Comparison of ENCODE assay signal across 1 cellular context in the genomic region with DNA sequence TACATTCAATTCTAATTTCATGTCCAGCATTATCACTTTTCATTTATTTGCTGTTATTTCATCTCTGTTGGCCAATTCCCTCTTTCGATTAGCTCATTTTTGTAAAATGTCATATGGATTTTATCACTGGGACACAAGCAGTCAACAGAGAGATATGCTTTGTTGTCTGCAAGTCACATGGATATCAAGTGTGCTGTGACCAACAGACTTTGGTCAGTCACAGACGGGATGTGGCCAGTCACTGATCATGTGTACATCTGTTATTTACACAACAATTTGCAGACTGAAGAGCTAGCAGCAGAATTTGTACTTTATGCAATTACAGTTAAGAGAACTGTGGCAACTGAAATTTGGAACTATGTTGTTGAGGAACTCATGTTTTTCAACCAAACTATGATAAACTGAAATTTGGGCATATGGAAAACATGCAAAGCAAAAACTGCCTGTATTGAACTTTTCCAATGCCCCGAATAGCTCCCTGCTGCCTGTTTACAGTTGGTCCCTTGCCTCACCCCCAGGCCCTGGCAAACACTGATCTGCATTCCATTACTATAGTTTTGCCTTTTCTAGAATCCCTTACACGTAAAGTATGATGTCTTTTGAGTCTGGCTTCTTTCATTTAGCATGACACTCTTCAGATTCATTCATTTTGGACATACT.
TF ChIP-seq lines count a peak whose summit lies in the region.

No MANE protein-coding gene starts in this region.

TF ChIP-seq in HepG2, 621 proteins besides CTCF, POLR2A, EP300 and RAD21 (continued from another document and continues in another):
- no peak for TF ChIP-seq MXD1 (CRISPR knock-in tag; IDR thresholded peaks at IDR 0.05)
- no peak for TF ChIP-seq MBNL3 (CRISPR knock-in tag; conservative IDR thresholded peaks at IDR 0.05)
- TF ChIP-seq HDAC1 (CRISPR knock-in tag; IDR thresholded peaks at IDR 0.05): no peak; the same call in 1 of the 2 replicates
- TF ChIP-seq SIX1 (CRISPR knock-in tag; IDR thresholded peaks at IDR 0.05; ENCODE audit: borderline replicate concordance): no peak; the same call in 1 of the 2 replicates
- TF ChIP-seq ZNF703 (CRISPR knock-in tag; IDR thresholded peaks at IDR 0.05; ENCODE audit: borderline replicate concordance): no peak
- no peak for TF ChIP-seq BORCS8-MEF2B (CRISPR knock-in tag; IDR thresholded peaks at IDR 0.05)
- TF ChIP-seq, protein P1, sequence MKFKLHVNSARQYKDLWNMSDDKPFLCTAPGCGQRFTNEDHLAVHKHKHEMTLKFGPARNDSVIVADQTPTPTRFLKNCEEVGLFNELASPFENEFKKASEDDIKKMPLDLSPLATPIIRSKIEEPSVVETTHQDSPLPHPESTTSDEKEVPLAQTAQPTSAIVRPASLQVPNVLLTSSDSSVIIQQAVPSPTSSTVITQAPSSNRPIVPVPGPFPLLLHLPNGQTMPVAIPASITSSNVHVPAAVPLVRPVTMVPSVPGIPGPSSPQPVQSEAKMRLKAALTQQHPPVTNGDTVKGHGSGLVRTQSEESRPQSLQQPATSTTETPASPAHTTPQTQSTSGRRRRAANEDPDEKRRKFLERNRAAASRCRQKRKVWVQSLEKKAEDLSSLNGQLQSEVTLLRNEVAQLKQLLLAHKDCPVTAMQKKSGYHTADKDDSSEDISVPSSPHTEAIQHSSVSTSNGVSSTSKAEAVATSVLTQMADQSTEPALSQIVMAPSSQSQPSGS (CRISPR knock-in tag; IDR thresholded peaks at IDR 0.05): peak; percentile 68; the same call in 1 of the 2 replicates
- no peak for TF ChIP-seq ZMAT5 (CRISPR knock-in tag; IDR thresholded peaks at IDR 0.05; ENCODE audit: borderline replicate concordance, low read depth)
- TF ChIP-seq SUZ12 (IDR thresholded peaks at IDR 0.05; ENCODE audit: low read depth, low read length): no peak
- TF ChIP-seq SMAD3 (CRISPR knock-in tag; IDR thresholded peaks at IDR 0.05): no peak
- no peak for TF ChIP-seq RERE (CRISPR knock-in tag; IDR thresholded peaks at IDR 0.05; ENCODE audit: low read depth)
- TF ChIP-seq ZNF354B (CRISPR knock-in tag; IDR thresholded peaks at IDR 0.05): no peak
- no peak for TF ChIP-seq ARHGAP35 (CRISPR knock-in tag; IDR thresholded peaks at IDR 0.05; ENCODE audit: borderline replicate concordance)
- no peak for TF ChIP-seq ZBTB49 (CRISPR knock-in tag; IDR thresholded peaks at IDR 0.05; ENCODE audit: borderline replicate concordance)
- no peak for TF ChIP-seq NCOA1 (CRISPR knock-in tag; IDR thresholded peaks at IDR 0.05)
- TF ChIP-seq, protein P2, sequence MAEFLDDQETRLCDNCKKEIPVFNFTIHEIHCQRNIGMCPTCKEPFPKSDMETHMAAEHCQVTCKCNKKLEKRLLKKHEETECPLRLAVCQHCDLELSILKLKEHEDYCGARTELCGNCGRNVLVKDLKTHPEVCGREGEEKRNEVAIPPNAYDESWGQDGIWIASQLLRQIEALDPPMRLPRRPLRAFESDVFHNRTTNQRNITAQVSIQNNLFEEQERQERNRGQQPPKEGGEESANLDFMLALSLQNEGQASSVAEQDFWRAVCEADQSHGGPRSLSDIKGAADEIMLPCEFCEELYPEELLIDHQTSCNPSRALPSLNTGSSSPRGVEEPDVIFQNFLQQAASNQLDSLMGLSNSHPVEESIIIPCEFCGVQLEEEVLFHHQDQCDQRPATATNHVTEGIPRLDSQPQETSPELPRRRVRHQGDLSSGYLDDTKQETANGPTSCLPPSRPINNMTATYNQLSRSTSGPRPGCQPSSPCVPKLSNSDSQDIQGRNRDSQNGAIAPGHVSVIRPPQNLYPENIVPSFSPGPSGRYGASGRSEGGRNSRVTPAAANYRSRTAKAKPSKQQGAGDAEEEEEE (CRISPR knock-in tag; IDR thresholded peaks at IDR 0.05; ENCODE audit: borderline replicate concordance): no peak
- TF ChIP-seq, protein P3, sequence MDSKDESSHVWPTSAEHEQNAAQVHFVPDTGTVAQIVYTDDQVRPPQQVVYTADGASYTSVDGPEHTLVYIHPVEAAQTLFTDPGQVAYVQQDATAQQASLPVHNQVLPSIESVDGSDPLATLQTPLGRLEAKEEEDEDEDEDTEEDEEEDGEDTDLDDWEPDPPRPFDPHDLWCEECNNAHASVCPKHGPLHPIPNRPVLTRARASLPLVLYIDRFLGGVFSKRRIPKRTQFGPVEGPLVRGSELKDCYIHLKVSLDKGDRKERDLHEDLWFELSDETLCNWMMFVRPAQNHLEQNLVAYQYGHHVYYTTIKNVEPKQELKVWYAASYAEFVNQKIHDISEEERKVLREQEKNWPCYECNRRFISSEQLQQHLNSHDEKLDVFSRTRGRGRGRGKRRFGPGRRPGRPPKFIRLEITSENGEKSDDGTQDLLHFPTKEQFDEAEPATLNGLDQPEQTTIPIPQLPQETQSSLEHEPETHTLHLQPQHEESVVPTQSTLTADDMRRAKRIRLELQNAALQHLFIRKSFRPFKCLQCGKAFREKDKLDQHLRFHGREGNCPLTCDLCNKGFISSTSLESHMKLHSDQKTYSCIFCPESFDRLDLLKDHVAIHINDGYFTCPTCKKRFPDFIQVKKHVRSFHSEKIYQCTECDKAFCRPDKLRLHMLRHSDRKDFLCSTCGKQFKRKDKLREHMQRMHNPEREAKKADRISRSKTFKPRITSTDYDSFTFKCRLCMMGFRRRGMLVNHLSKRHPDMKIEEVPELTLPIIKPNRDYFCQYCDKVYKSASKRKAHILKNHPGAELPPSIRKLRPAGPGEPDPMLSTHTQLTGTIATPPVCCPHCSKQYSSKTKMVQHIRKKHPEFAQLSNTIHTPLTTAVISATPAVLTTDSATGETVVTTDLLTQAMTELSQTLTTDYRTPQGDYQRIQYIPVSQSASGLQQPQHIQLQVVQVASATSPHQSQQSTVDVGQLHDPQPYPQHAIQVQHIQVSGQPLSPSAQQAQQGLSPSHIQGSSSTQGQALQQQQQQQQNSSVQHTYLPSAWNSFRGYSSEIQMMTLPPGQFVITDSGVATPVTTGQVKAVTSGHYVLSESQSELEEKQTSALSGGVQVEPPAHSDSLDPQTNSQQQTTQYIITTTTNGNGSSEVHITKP (CRISPR knock-in tag; IDR thresholded peaks at IDR 0.05; ENCODE audit: low read depth): no peak
- no peak for TF ChIP-seq ZNF101 (CRISPR knock-in tag; IDR thresholded peaks at IDR 0.05; ENCODE audit: borderline replicate concordance, low read depth)
- no peak for TF ChIP-seq AKNA (CRISPR knock-in tag; IDR thresholded peaks at IDR 0.05; ENCODE audit: borderline replicate concordance)
- no peak for TF ChIP-seq ZBTB7A (CRISPR knock-in tag; IDR thresholded peaks at IDR 0.05)
- TF ChIP-seq, protein P4, sequence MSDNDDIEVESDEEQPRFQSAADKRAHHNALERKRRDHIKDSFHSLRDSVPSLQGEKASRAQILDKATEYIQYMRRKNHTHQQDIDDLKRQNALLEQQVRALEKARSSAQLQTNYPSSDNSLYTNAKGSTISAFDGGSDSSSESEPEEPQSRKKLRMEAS (IDR thresholded peaks at IDR 0.05): peak; percentile 52; the same call in 1 of the 2 replicates
- TF ChIP-seq THAP7 (CRISPR knock-in tag; IDR thresholded peaks at IDR 0.05): no peak
- no peak for TF ChIP-seq ZNF766 (CRISPR knock-in tag; IDR thresholded peaks at IDR 0.05; ENCODE audit: borderline replicate concordance)
- no peak for TF ChIP-seq ZFP82 (CRISPR knock-in tag; IDR thresholded peaks at IDR 0.05; ENCODE audit: borderline replicate concordance)
- peak; percentile 99 for TF ChIP-seq ARNTL (CRISPR knock-in tag; IDR thresholded peaks at IDR 0.05)
